ENCODE assay signal across 32 cellular contexts in genomic region chr4:21976166-21976565, GRCh38. TPM values are rescaled to one million over a fixed set of nuclear protein-coding genes. Genes with fewer than 3 reads are reported as not detected.
"Had no signal": no experiment of that assay in that cellular context is flagged by ENCODE, and none has a peak within 500 bp of the region (broad histone marks: within the 10 kb centered on the region; RNA-seq: fewer than 3 reads in every experiment).

No MANE protein-coding gene starts in this region.

- H3K36me3 Mint-ChIP-seq: naive B cell, natural killer cell, neural progenitor cell had no signal

- H3K4me3 ChIP-seq: heart right ventricle, hepatocyte, left lung, lower lobe of right lung, neural progenitor cell, right atrium auricular region, right lobe of liver, skin epidermis, suprapubic skin, thoracic aorta, tibial artery, upper lobe of right lung had no signal

- H3K27me3 ChIP-seq: heart right ventricle, hepatocyte, left lung, neural progenitor cell, neutrophil, right atrium auricular region, right lobe of liver, suprapubic skin, tibial artery, upper lobe of right lung had no signal

- DNase-seq: heart right ventricle; kidney glomerular epithelial cell; left cardiac atrium; left lung; lower lobe of right lung; mammary epithelial cell; mesenchymal stem cell; naive B cell; natural killer cell; nephron progenitor cell; occipital lobe; right lobe of liver; stimulated activated CD4-positive, alpha-beta T cell treated with anti-CD3 and anti-CD28 coated beads, Interleukin-12 subunit alpha, Interleukin-12 subunit beta, amount 100 ng/mL, for 4 hours; stimulated activated CD4-positive, alpha-beta T cell treated with anti-CD3 and anti-CD28 coated beads, Interleukin-15, amount 100 ng/mL, for 24 hours; stimulated activated CD4-positive, alpha-beta T cell treated with anti-CD3 and anti-CD28 coated beads, Interleukin-2, amount 100 ng/mL, for 24 hours; stimulated activated CD4-positive, alpha-beta T cell treated with anti-CD3 and anti-CD28 coated beads, Interleukin-4, amount 100 ng/mL, for 1 hour; stimulated activated naive CD4-positive, alpha-beta T cell; tibial artery; trophoblast cell; upper lobe of right lung had no signal

- H3K9me3 ChIP-seq: lower lobe of right lung, neutrophil, right atrium auricular region, right lobe of liver, suprapubic skin, thoracic aorta, tibial artery, upper lobe of right lung had no signal

- H3K27me3 Mint-ChIP-seq: naive B cell; progenitor cell of endocrine pancreas; stimulated activated naive CD8-positive, alpha-beta T cell treated with anti-CD3 and anti-CD28 coated beads, Interleukin-15, Interleukin-2, amounts not matched to agents 100 ng/mL and 50 ng/mL, for 24 hours had no signal

- H3K4me1 Mint-ChIP-seq: naive B cell, natural killer cell, nephron progenitor cell, neural progenitor cell had no signal

- H3K36me3 ChIP-seq: heart right ventricle, left lung, lower lobe of right lung, neural progenitor cell, neutrophil, right atrium auricular region, right lobe of liver, suprapubic skin, thoracic aorta, tibial artery, upper lobe of right lung had no signal

- H3K27ac Mint-ChIP-seq: naive B cell; natural killer cell; nephron progenitor cell; neural progenitor cell; progenitor cell of endocrine pancreas; stimulated activated naive CD8-positive, alpha-beta T cell treated with anti-CD3 and anti-CD28 coated beads, Interleukin-15, Interleukin-2, amounts not matched to agents 100 ng/mL and 50 ng/mL, for 24 hours had no signal

- H3K9me3 Mint-ChIP-seq: neural progenitor cell had no signal

- H3K4me3 Mint-ChIP-seq: naive B cell; natural killer cell; nephron progenitor cell; neural progenitor cell; stimulated activated naive CD8-positive, alpha-beta T cell treated with anti-CD3 and anti-CD28 coated beads, Interleukin-15, Interleukin-2, amounts not matched to agents 100 ng/mL and 50 ng/mL, for 24 hours had no signal

- ATAC-seq: heart right ventricle, left cardiac atrium, left lung, lower lobe of right lung, natural killer cell, right lobe of liver, upper lobe of right lung had no signal

- H3K27ac ChIP-seq: heart right ventricle, hepatocyte, left lung, lower lobe of right lung, neural progenitor cell, neutrophil, parathyroid adenoma, right atrium auricular region, right lobe of liver, skin epidermis, suprapubic skin, thoracic aorta, tibial artery, upper lobe of right lung had no signal

- H3K4me1 ChIP-seq: heart right ventricle, left lung, lower lobe of right lung, neural progenitor cell, parathyroid adenoma, right atrium auricular region, right lobe of liver, suprapubic skin, tibial artery, upper lobe of right lung had no signal

RNA-seq across cellular contexts. Expression of gene KCNIP4, which starts 27.6 kb away (rescaled TPM):
- total RNA-seq: left cardiac atrium, left lung, lower lobe of right lung, mammary epithelial cell, natural killer cell, pulmonary artery endothelial cell, right atrium auricular region, right lobe of liver, suprapubic skin, thoracic aorta, upper lobe of right lung had no signal
- polyA plus RNA-seq: heart right ventricle, liver, mammary epithelial cell had no signal
